ENCODE assay signal across 8 cellular contexts in genomic region chr19:15584541-15585115, GRCh38. TPM values are rescaled to one million over a fixed set of nuclear protein-coding genes. Genes with fewer than 3 reads are reported as not detected.
DNase-seq lines count a peak whose midpoint lies in the region; ATAC-seq lines count a peak whose summit lies in the region.

No MANE protein-coding gene starts in this region.

- peak; percentile 49 for DNase-seq in NCI-H1436 (lab: John Stamatoyannopoulos, UW)
- DNase-seq in NCI-H1436 treated with DMSO at 0.1 percent for 48 hours (lab: John Stamatoyannopoulos, UW): no peak
- DNase-seq in NCI-H2171 treated with DMSO at 0.1 percent for 48 hours (lab: John Stamatoyannopoulos, UW): peak; percentile 51
- DNase-seq in activated CD4-positive, alpha-beta T cell treated with anti-CD3 and anti-CD28 coated beads for 24 hours (ENCODE audit: low read depth in 2 of 2): peak; percentile 78 to 89
- peak; percentile 77 for DNase-seq in cerebellar cortex (ENCODE audit: low spot score)
- peak; percentile 60 to 88 for DNase-seq in left colon
- DNase-seq in stimulated activated CD4-positive, alpha-beta T cell treated with anti-CD3 and anti-CD28 coated beads, Interleukin-4, amount 100 ng/mL, for 4 hours: peak; percentile 74 to 85

- ATAC-seq in left colon: peak; percentile 90
- no peak for ATAC-seq in HG02840 (IDR thresholded peaks at IDR 0.05; ENCODE audit: low FRiP score, unreplicated experiment)

- intact Hi-C loops in left colon (cut with DNase I, micrococcal nuclease): no loop called here

RNA-seq across cellular contexts. Expression of gene CYP4F8, which starts 30.4 kb away (rescaled TPM):
- total RNA-seq in left colon: under 1 TPM in 1 of 2 donors, not detected in 1; 0.09 TPM

RNA-seq across cellular contexts. Expression of gene CYP4F3, which starts 56.1 kb away (rescaled TPM):
- 1 to 10 TPM; 7.1 to 8.0 TPM for total RNA-seq in left colon
